In genomic region chr20:13009682-13010406, GRCh38 we compare ENCODE assay signal across 8 cellular contexts. TPM values are rescaled to one million over a fixed set of nuclear protein-coding genes. Genes with fewer than 3 reads are reported as not detected.
DNase-seq lines count a peak whose midpoint lies in the region; ATAC-seq and TF ChIP-seq lines count a peak whose summit lies in the region.

No MANE protein-coding gene starts in this region.

- H3K36me3 ChIP-seq in OCI-LY7 (ENCODE audit: insufficient read depth, low read length) = no peaks in the 10 kb centered on the region
- peaks cover 0 to 3% of the 10 kb centered on the region in 2 experiments for H3K36me3 ChIP-seq in mesenchymal stem cell (ENCODE audit: control insufficient read depth in 1 of 2, insufficient read depth in 2 of 2, low read depth in 1 of 2, low read length in 2 of 2)
- no peaks in the 10 kb centered on the region for H3K36me3 ChIP-seq in upper lobe of left lung

- no peak overlapping the region for H2BK120ac ChIP-seq in mesenchymal stem cell (ENCODE audit: low read depth, low read length)

- CTCF ChIA-PET in OCI-LY7 (lab: Charles Lee; ENCODE audit: unreplicated experiment) = interaction anchor here (0.6 kb wide), 1 partner anchor 19 kb away, joined by 3 read pairs; no protein-coding TSS in a partner anchor

- H3K27me3 ChIP-seq in mesenchymal stem cell (ENCODE audit: control insufficient read depth in 1 of 2, insufficient read depth in 1 of 2, low read length in 2 of 2) = no peaks in the 10 kb centered on the region
- H3K27me3 ChIP-seq in upper lobe of left lung = no peaks in the 10 kb centered on the region

- H3K27me3 Mint-ChIP-seq in dendritic cell treated with granulocyte-macrophage colony-stimulating factor and Interleukin-4, amounts not matched to agents 40 ng/mL and 50 ng/mL, for 4 days = peaks cover 12% of the 10 kb centered on the region

- no peak overlapping the region for H3K27ac ChIP-seq in OCI-LY7 (ENCODE audit: low read depth, low read length, poor library complexity, severe bottlenecking)
- H3K27ac ChIP-seq in mesenchymal stem cell (ENCODE audit: low read length, poor library complexity, severe bottlenecking) = peak overlapping the region; percentile 89
- H3K27ac ChIP-seq in upper lobe of left lung = peak overlapping the region; percentile 79 to 83 (median 81)

- no peaks in the 10 kb centered on the region for H3K36me3 Mint-ChIP-seq in dendritic cell treated with granulocyte-macrophage colony-stimulating factor and Interleukin-4, amounts not matched to agents 40 ng/mL and 50 ng/mL, for 4 days (ENCODE audit: low read depth)

- H2BK15ac ChIP-seq in mesenchymal stem cell (ENCODE audit: low read depth, poor library complexity, severe bottlenecking) = no peak overlapping the region

- no peak for TF ChIP-seq POLR2A in upper lobe of left lung (IDR thresholded peaks at IDR 0.05)

- H4K8ac ChIP-seq in mesenchymal stem cell (ENCODE audit: low read length) = no peak overlapping the region

- H2BK5ac ChIP-seq in mesenchymal stem cell (ENCODE audit: low read depth, low read length, poor library complexity, severe bottlenecking) = no peak overlapping the region

- H2AFZ ChIP-seq in OCI-LY7 (ENCODE audit: low read length) (no peak overlapping the region), mesenchymal stem cell (ENCODE audit: low read depth, low read length) (no peak overlapping the region)

- TF ChIP-seq EP300 in upper lobe of left lung (IDR thresholded peaks at IDR 0.05) = peak in 1 of 4 donors; percentile 26

- peak overlapping the region; percentile 19 for H2AK5ac ChIP-seq in mesenchymal stem cell (ENCODE audit: low read length, severe bottlenecking)

- H3K9ac ChIP-seq in mesenchymal stem cell (ENCODE audit: low read length) = peak overlapping the region; percentile 86

- no peak overlapping the region for H3K4me3 Mint-ChIP-seq in dendritic cell treated with granulocyte-macrophage colony-stimulating factor and Interleukin-4, amounts not matched to agents 40 ng/mL and 50 ng/mL, for 4 days

- H3K9me3 Mint-ChIP-seq in dendritic cell treated with granulocyte-macrophage colony-stimulating factor and Interleukin-4, amounts not matched to agents 40 ng/mL and 50 ng/mL, for 4 days = no peaks in the 10 kb centered on the region

- no peak overlapping the region for H3K23ac ChIP-seq in mesenchymal stem cell (ENCODE audit: low read length in 2 of 2)

- POLR2A ChIA-PET in OCI-LY7 (lab: Charles Lee) = interaction anchor here (0.7 to 0.8 kb wide), 3 partner anchors 10 to 368 kb away, joined by 3 read pairs; no protein-coding TSS in a partner anchor

- H3K79me2 ChIP-seq in OCI-LY7 (ENCODE audit: insufficient read depth, low read depth, low read length) = no peaks in the 10 kb centered on the region

- peak overlapping the region in 1 of 2 experiments; percentile 6 for H3K14ac ChIP-seq in mesenchymal stem cell (ENCODE audit: low read length in 2 of 2)

- H3K79me1 ChIP-seq in mesenchymal stem cell (replicated peaks; ENCODE audit: low read length, poor library complexity, severe bottlenecking) = peaks cover 13% of the 10 kb centered on the region

- DNase-seq in AG20443 (ENCODE audit: low spot score) (peak; percentile 75), OCI-LY7 (ENCODE audit: low spot score) (peak; percentile 71), mesenchymal stem cell (peak; percentile 92), upper lobe of left lung (peak in 1 of 2 donors; percentile 26), D341Med (ENCODE audit: low spot score) (no peak)

- H3K4ac ChIP-seq in mesenchymal stem cell (ENCODE audit: low read depth in 1 of 2, low read length in 2 of 2) = no peak overlapping the region

- 49% methylated on average over 6 of the region's 6 CpGs for WGBS in mesenchymal stem cell
- 4 to 6% methylated on average over 6 of the region's 6 CpGs for WGBS in upper lobe of left lung, 2 donors

- peak overlapping the region; percentile 72 for H3K27ac Mint-ChIP-seq in dendritic cell treated with granulocyte-macrophage colony-stimulating factor and Interleukin-4, amounts not matched to agents 40 ng/mL and 50 ng/mL, for 4 days

- intact Hi-C loops in OCI-LY7 (cut with micrococcal nuclease; ENCODE audit: unreplicated experiment) = no loop called here
- intact Hi-C loops in dendritic cell treated with granulocyte-macrophage colony-stimulating factor and Interleukin-4, amounts not matched to agents 40 ng/mL and 50 ng/mL, for 4 days (cut with micrococcal nuclease) = loop anchor here (5.0 kb wide), 1 partner anchor 772 kb away; the partner anchor contains the start of gene ESF1

- TF ChIP-seq CTCF in OCI-LY7 (conservative IDR thresholded peaks at IDR 0.05; ENCODE audit: low read length) (no peak), upper lobe of left lung (IDR thresholded peaks at IDR 0.05) (no peak)

- no peaks in the 10 kb centered on the region for H3K9me2 ChIP-seq in OCI-LY7 (ENCODE audit: insufficient read depth, low read length)

- H3K9me3 ChIP-seq in OCI-LY7 (ENCODE audit: low read length) (no peaks in the 10 kb centered on the region), mesenchymal stem cell (ENCODE audit: control insufficient read depth, low read length) (no peaks in the 10 kb centered on the region), upper lobe of left lung (no peaks in the 10 kb centered on the region)

- no TSS peak for BruUV-seq in OCI-LY7 (replicated peaks; lab: Mats Ljungman, UMichigan)

- H2BK12ac ChIP-seq in mesenchymal stem cell (ENCODE audit: low read length in 2 of 2) = peak overlapping the region in 1 of 2 experiments; percentile 79

- H3K4me2 ChIP-seq in OCI-LY7 (ENCODE audit: low read length) (peak overlapping the region; percentile 48), mesenchymal stem cell (ENCODE audit: low read length, poor library complexity, severe bottlenecking) (peak overlapping the region; percentile 56)

- peak overlapping the region in 1 of 2 experiments; percentile 25 for H3K18ac ChIP-seq in mesenchymal stem cell (ENCODE audit: low read depth in 1 of 2, low read length in 2 of 2)

- H4K91ac ChIP-seq in mesenchymal stem cell (ENCODE audit: low read length) = no peak overlapping the region

- no peaks in the 10 kb centered on the region for H4K20me1 ChIP-seq in OCI-LY7 (ENCODE audit: insufficient read depth, low read length)

- H3K4me3 ChIP-seq in OCI-LY7 (ENCODE audit: low read depth, low read length, poor library complexity, severe bottlenecking) (no peak overlapping the region), mesenchymal stem cell (ENCODE audit: insufficient read depth in 1 of 2, low read depth in 1 of 2, low read length in 2 of 2) (peak overlapping the region; percentile 11 to 91), upper lobe of left lung (peak overlapping the region in 3 of 4 donors; percentile 40 to 55 (median 53))

- H3K4me1 ChIP-seq in OCI-LY7 (ENCODE audit: insufficient read depth, low read length, poor library complexity, severe bottlenecking) (peaks cover 21% of the 10 kb centered on the region), mesenchymal stem cell (ENCODE audit: control insufficient read depth, insufficient read depth, low read depth, low read length) (peaks cover 11% of the 10 kb centered on the region), upper lobe of left lung (peaks cover 16 to 27% (median 17%) of the 10 kb centered on the region in 4 donors)

- ATAC-seq in GM18858 (IDR thresholded peaks at IDR 0.05; ENCODE audit: unreplicated experiment) (peak; percentile 98), HG02981 (IDR thresholded peaks at IDR 0.05; ENCODE audit: unreplicated experiment) (peak; percentile 94), upper lobe of left lung (ENCODE audit: low FRiP score in 2 of 2) (peak; percentile 89 to 95)

- H3K4me1 Mint-ChIP-seq in dendritic cell treated with granulocyte-macrophage colony-stimulating factor and Interleukin-4, amounts not matched to agents 40 ng/mL and 50 ng/mL, for 4 days (ENCODE audit: low read depth) = peaks cover 25% of the 10 kb centered on the region

RNA-seq across cellular contexts. Expression of gene SPTLC3, which starts 1.1 kb away (rescaled TPM):
- total RNA-seq in OCI-LY7 (2014; rRNA removed; shearing (Covaris generic)) = not detected in 2 replicates
- total RNA-seq in OCI-LY7 (2022) = not detected in 2 replicates
- polyA plus RNA-seq in mesenchymal stem cell (2013, experiment 1 of 2) = 2.1 TPM
- 1.7 TPM for polyA plus RNA-seq in mesenchymal stem cell (2013, experiment 2 of 2)
- total RNA-seq in upper lobe of left lung = 10 to 100 TPM in 5 of 6 donors, 1 to 10 TPM in 1; 9.0 to 21.7 (median 15.8) TPM

Comparison
In these comparisons a context has a peak if more than half of its experiments do, and no peak if none do; other contexts are left out.
1. RNA of gene SPTLC3, which starts 1.1 kb away (total RNA-seq): 9.0 to 21.7 TPM in upper lobe of left lung; not detected in OCI-LY7; every median in the first group is over 4 times any median in the second.
2. Peak in every context shown above with its lines, with median percentiles within 50 percentile points of each other: ATAC-seq.